15 cellular contexts compared by ENCODE assay signal in the genomic region with DNA sequence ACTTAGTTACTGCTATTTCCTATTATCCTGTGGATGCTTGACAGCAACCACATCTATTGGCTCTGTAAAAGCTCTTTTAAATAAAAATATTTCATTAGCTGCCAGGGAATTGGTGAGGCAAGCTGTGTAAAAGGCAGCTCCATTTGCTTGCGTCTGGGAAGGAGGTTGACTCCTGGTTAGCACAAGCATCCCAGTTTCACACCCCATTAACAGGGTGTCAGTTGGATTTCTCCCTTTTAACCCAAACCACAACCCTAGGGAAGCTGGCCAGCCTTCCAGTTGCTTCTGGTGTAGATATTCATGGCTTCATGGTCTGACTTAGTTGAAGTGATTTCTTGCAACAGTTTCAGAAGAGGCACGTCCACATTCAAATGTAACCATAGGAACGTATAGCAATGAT.
"Had no signal": no experiment of that assay in that cellular context is flagged by ENCODE, and none has a peak within 500 bp of the region (broad histone marks: within the 10 kb centered on the region; RNA-seq: fewer than 3 reads in every experiment).

No MANE protein-coding gene starts in this region.

- H3K27me3 ChIP-seq: adrenal gland, body of pancreas, neural progenitor cell, ovary, tibial artery, vagina had no signal

- H3K4me2 ChIP-seq: neural progenitor cell had no signal

- H3K27ac ChIP-seq: adrenal gland, body of pancreas, epithelial cell of prostate, neural progenitor cell, ovary, tibial artery, vagina, WERI-Rb-1 had no signal

- DNase-seq: activated CD4-positive, alpha-beta memory T cell treated with anti-CD3 and anti-CD28 coated beads, Interleukin-2, amount 10 ng/mL, durations not matched to agents 7 days and 5 days; activated effector memory CD4-positive, alpha-beta T cell treated with anti-CD3 and anti-CD28 coated beads, Interleukin-2, amount 50 U/mL, for 16 hours; activated T-cell treated with anti-CD3 and anti-CD28 coated beads, Interleukin-2, amount 50 U/mL, for 4 hours; adrenal gland; body of pancreas; effector memory CD8-positive, alpha-beta T cell; islet precursor cell; ovary; T-helper 17 cell; tibial artery; WERI-Rb-1 had no signal

- ATAC-seq: body of pancreas; effector memory CD8-positive, alpha-beta T cell; stimulated activated memory B cell treated with anti-CD40 and anti-IgM and Interleukin-4, amounts not matched to agents 10 μg/mL and 1 μg/mL and 100 μg/mL, for 72 hours; T-helper 17 cell had no signal

- H3K4me3 ChIP-seq: adrenal gland, body of pancreas, neural progenitor cell, ovary, tibial artery, vagina had no signal

- H3K4me1 ChIP-seq: adrenal gland, body of pancreas, neural progenitor cell, tibial artery, vagina had no signal

- H3K9ac ChIP-seq: neural progenitor cell had no signal

- H3K9me3 ChIP-seq: adrenal gland, body of pancreas, ovary, tibial artery, vagina had no signal

- H3K36me3 ChIP-seq: adrenal gland, neural progenitor cell, ovary, tibial artery, vagina, WERI-Rb-1 had no signal
